8 cellular contexts compared by ENCODE assay signal in genomic region chr20:21505810-21506530, GRCh38. TPM values are rescaled to one million over a fixed set of nuclear protein-coding genes. Genes with fewer than 3 reads are reported as not detected.
A peak's percentile ranks its signal among the peaks of the same experiment; 100 is the strongest.
DNase-seq lines count a peak whose midpoint lies in the region; ATAC-seq and TF ChIP-seq lines count a peak whose summit lies in the region.

No MANE protein-coding gene starts in this region.

- no peak for TF ChIP-seq POLR2A in heart left ventricle (IDR thresholded peaks at IDR 0.05)

- no peaks in the 10 kb centered on the region for H3K36me3 Mint-ChIP-seq in activated naive CD4-positive, alpha-beta T cell treated with anti-CD3 and anti-CD28 coated beads, Interleukin-2, amount 50 U/mL, for 72 hours

- H3K27me3 ChIP-seq in A673 (replicated peaks; ENCODE audit: insufficient read depth, low read depth, low read length, poor library complexity): no peaks in the 10 kb centered on the region
- H3K27me3 ChIP-seq in heart left ventricle: peaks cover 58 to 98% (median 81%) of the 10 kb centered on the region in 9 donors
- H3K27me3 ChIP-seq in upper lobe of right lung: peaks cover 92% of the 10 kb centered on the region

- 1 to 2% (median 2%) methylated on average over 50 to 95 of the region's 95 CpGs for WGBS in heart left ventricle, 4 donors

- no peaks in the 10 kb centered on the region for H3K9me3 ChIP-seq in A673 (ENCODE audit: low read depth, low read length, poor library complexity, severe bottlenecking)
- H3K9me3 ChIP-seq in heart left ventricle: no peaks in the 10 kb centered on the region
- H3K9me3 ChIP-seq in upper lobe of right lung: no peaks in the 10 kb centered on the region

- ATAC-seq in GM21360 (IDR thresholded peaks at IDR 0.05; ENCODE audit: unreplicated experiment): peak; percentile 46
- ATAC-seq in activated naive CD4-positive, alpha-beta T cell treated with anti-CD3 and anti-CD28 coated beads, Interleukin-2, amount 50 U/mL, for 72 hours: peak; percentile 78 to 80
- peak in 3 of 4 donors; percentile 43 to 82 (median 67) for ATAC-seq in heart left ventricle
- ATAC-seq in upper lobe of right lung: peak; percentile 75

- H3K27ac Mint-ChIP-seq in activated naive CD4-positive, alpha-beta T cell treated with anti-CD3 and anti-CD28 coated beads, Interleukin-2, amount 50 U/mL, for 72 hours: no peak overlapping the region

- H3K27ac ChIP-seq in A673 (ENCODE audit: low read depth, low read length, poor library complexity, severe bottlenecking) (peak overlapping the region; percentile 68), heart left ventricle (no peak overlapping the region), upper lobe of right lung (no peak overlapping the region)

- intact Hi-C loops in A673 (cut with micrococcal nuclease; ENCODE audit: unreplicated experiment): loop anchor here (1.0 to 5.0 kb wide), 5 partner anchors 271 to 839 kb away; no protein-coding TSS in a partner anchor
- intact Hi-C loops in heart left ventricle (cut with DNase I): loop anchor here (1.0 to 10.0 kb wide), 11 partner anchors 269 to 671 kb away; no protein-coding TSS in a partner anchor
- intact Hi-C loops in posterior cingulate gyrus (cut with DNase I): loop anchor here (1.0 to 10.0 kb wide), 7 partner anchors 15 to 667 kb away; partner anchors contain the start of gene XRN2
- intact Hi-C loops in upper lobe of right lung (cut with DNase I): loop anchor here (5.0 to 10.0 kb wide), 2 partner anchors 269 to 641 kb away; no protein-coding TSS in a partner anchor

- peaks cover 71% of the 10 kb centered on the region for H3K36me3 ChIP-seq in A673 (ENCODE audit: insufficient read depth, low read length, poor library complexity, severe bottlenecking)
- H3K36me3 ChIP-seq in heart left ventricle: no peaks in the 10 kb centered on the region
- no peaks in the 10 kb centered on the region for H3K36me3 ChIP-seq in upper lobe of right lung

- DNase-seq in A673 (ENCODE audit: low spot score) (peak; percentile 86), RPMI7951 (ENCODE audit: low read depth) (peak; percentile 37), heart left ventricle (peak in 3 of 5 donors; percentile 37 to 74 (median 46)), posterior cingulate gyrus (peak in 6 of 10 donors; percentile 58 to 96 (median 84)), upper lobe of right lung (peak; percentile 75), mesenteric fat pad (ENCODE audit: low spot score) (no peak)
- DNase-seq in activated naive CD4-positive, alpha-beta T cell treated with anti-CD3 and anti-CD28 coated beads, Interleukin-2, amount 50 U/mL, for 72 hours (ENCODE audit: low spot score in 2 of 2): peak; percentile 73 to 88

- H3K9me3 Mint-ChIP-seq in activated naive CD4-positive, alpha-beta T cell treated with anti-CD3 and anti-CD28 coated beads, Interleukin-2, amount 50 U/mL, for 72 hours: no peaks in the 10 kb centered on the region

- no TSS peak for BruUV-seq in A673 (replicated peaks; lab: Mats Ljungman, UMichigan)

- POLR2A ChIA-PET in A673 (lab: Charles Lee; ENCODE audit: low non-redundant PET): no interaction called here

- peak overlapping the region; percentile 46 for H3K4me3 ChIP-seq in A673 (ENCODE audit: low read depth, low read length, poor library complexity, severe bottlenecking)
- peak overlapping the region; percentile 22 to 57 (median 37) for H3K4me3 ChIP-seq in heart left ventricle
- H3K4me3 ChIP-seq in upper lobe of right lung: peak overlapping the region; percentile 37

- TF ChIP-seq CTCF in A673 (conservative IDR thresholded peaks at IDR 0.05; ENCODE audit: low read depth, low read length): peak; percentile 76
- TF ChIP-seq CTCF in heart left ventricle (IDR thresholded peaks at IDR 0.05): peak; percentile 41 to 76 (median 62)
- TF ChIP-seq CTCF in upper lobe of right lung (IDR thresholded peaks at IDR 0.05): peak; percentile 65

- H3K4me1 ChIP-seq in A673 (ENCODE audit: insufficient read depth, low read length, poor library complexity, severe bottlenecking) (peaks cover 37% of the 10 kb centered on the region), heart left ventricle (peaks cover 0 to 37% (median 26%) of the 10 kb centered on the region in 12 donors), upper lobe of right lung (peaks cover 29% of the 10 kb centered on the region)

- CTCF ChIA-PET in A673 (lab: Charles Lee): interaction anchor here (0.6 to 3.1 kb wide), 6 partner anchors 110 to 669 kb away, joined by 3 to 25 read pairs (median 6); no protein-coding TSS in a partner anchor

RNA-seq across cellular contexts. Expression of gene NKX2-2, which starts 7.9 kb away (rescaled TPM):
- total RNA-seq in A673 (2021): 78.8 and 85.1 TPM in 2 replicates
- total RNA-seq in RPMI7951 (2014; rRNA removed; shearing (Covaris generic)): 0.20 TPM in 1 of 2 replicates, not detected in the other
- not detected for total RNA-seq in activated naive CD4-positive, alpha-beta T cell treated with anti-CD3 and anti-CD28 coated beads, Interleukin-2, amount 50 U/mL, for 72 hours
- total RNA-seq in heart left ventricle: under 1 TPM in 1 of 9 donors, not detected in 8; 0.19 TPM
- not detected for polyA plus RNA-seq in heart left ventricle
- not detected for total RNA-seq in upper lobe of right lung
- total RNA-seq in mesenteric fat pad: not detected

Comparison
In these comparisons a context has a peak if more than half of its experiments do, and no peak if none do; other contexts are left out.
1. RNA of gene NKX2-2, which starts 7.9 kb away (total RNA-seq): 78.8 to 85.1 TPM in A673; not detected in mesenteric fat pad (single experiment), 0.20 TPM in RPMI7951, not detected in activated naive CD4-positive, alpha-beta T cell treated with anti-CD3 and anti-CD28 coated beads, Interleukin-2, amount 50 U/mL, for 72 hours, 0.19 TPM in heart left ventricle and not detected in upper lobe of right lung (single experiment); every median in the first group is over 10 times any median in the second.
2. Peak in every context shown above with its lines, with median percentiles within 50 percentile points of each other: H3K4me3 ChIP-seq, CTCF ChIP-seq and ATAC-seq.